ENCODE assay signal across 1 cellular context in genomic region chr14:86115972-86116371, GRCh38.
TF ChIP-seq lines count a peak whose summit lies in the region.

No MANE protein-coding gene starts in this region.

TF ChIP-seq in GM23338, 12 proteins besides CTCF, POLR2A, EP300 and RAD21 (continued from another document):
- no peak for TF ChIP-seq REST (IDR thresholded peaks at IDR 0.05; ENCODE audit: unreplicated experiment)
- TF ChIP-seq EZH2phosphoT487 (IDR thresholded peaks at IDR 0.05; ENCODE audit: unreplicated experiment), result no peak
- no peak for TF ChIP-seq STAT1 (IDR thresholded peaks at IDR 0.05; ENCODE audit: unreplicated experiment)
- no peak for TF ChIP-seq CREB1 (CRISPR knock-in tag; IDR thresholded peaks at IDR 0.05; ENCODE audit: low read depth)
- no peak for TF ChIP-seq JUNB (IDR thresholded peaks at IDR 0.05; ENCODE audit: unreplicated experiment)
- no peak for TF ChIP-seq ZNF462 (CRISPR knock-in tag; IDR thresholded peaks at IDR 0.05)
- no peak for TF ChIP-seq ZNF331 (CRISPR knock-in tag; IDR thresholded peaks at IDR 0.05; ENCODE audit: low read depth)
- no peak for TF ChIP-seq EZH2 (IDR thresholded peaks at IDR 0.05; ENCODE audit: low read depth, unreplicated experiment)
